ENCODE assay signal across 16 cellular contexts in the genomic region with DNA sequence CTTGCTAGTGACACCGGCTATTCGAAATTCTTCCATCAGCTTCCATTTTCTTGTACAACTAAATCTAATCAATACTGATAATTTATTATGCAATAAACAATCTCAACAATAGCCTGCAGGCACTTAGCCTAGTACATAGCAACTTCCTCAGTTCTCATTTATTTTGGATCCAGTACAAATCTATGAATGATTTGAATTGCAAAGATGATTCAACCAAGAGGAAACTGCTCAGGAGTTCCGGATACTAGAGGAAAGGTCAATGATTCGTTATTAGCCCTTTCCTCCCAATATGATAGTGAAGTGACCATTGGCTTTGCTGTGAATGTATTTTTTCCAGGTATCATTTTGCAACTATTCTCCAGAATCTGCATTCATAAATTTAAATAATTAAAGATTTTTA.
DNase-seq lines count a peak whose midpoint lies in the region; ATAC-seq and TF ChIP-seq lines count a peak whose summit lies in the region.
"Had no signal": no experiment of that assay in that cellular context is flagged by ENCODE, and none has a peak within 500 bp of the region (broad histone marks: within the 10 kb centered on the region; RNA-seq: fewer than 3 reads in every experiment).

No MANE protein-coding gene starts in this region.

- H3K4me3 ChIP-seq in choroid plexus epithelial cell (ENCODE audit: low read depth, low read length) (no peak overlapping the region), skeletal muscle cell (ENCODE audit: low read depth, low read length) (no peak overlapping the region)
- H3K4me3 ChIP-seq: BLaER1 treated with 17β-estradiol and CSF1 and Interleukin-3, amounts not matched to agents 10 nM and 100 nM; HAP-1 had no signal

- intact Hi-C loops in sciatic nerve (cut with DNase I), result no loop called here

- ATAC-seq in sciatic nerve, result no peak
- ATAC-seq in GM21390 (IDR thresholded peaks at IDR 0.05; ENCODE audit: unreplicated experiment), result no peak
- no peak for ATAC-seq in GM21619 (IDR thresholded peaks at IDR 0.05; ENCODE audit: unreplicated experiment)

- no peak for TF ChIP-seq CTCF in choroid plexus epithelial cell (conservative IDR thresholded peaks at IDR 0.05; ENCODE audit: low read depth, low read length)

- DNase-seq in HT1080 (ENCODE audit: low read depth) (peak; percentile 19), choroid plexus epithelial cell (ENCODE audit: low read depth) (peak; percentile 23), fibroblast of the conjunctiva (ENCODE audit: low read depth) (peak; percentile 10), skeletal muscle cell (ENCODE audit: low read depth) (peak; percentile 1), sciatic nerve (ENCODE audit: low spot score) (no peak)
- DNase-seq: ACHN; CD4-positive, CD25-positive, alpha-beta regulatory T cell; DMS53; GF-D8; GOT3; IMR-90; KBM-7 had no signal
